1 cellular context compared by ENCODE assay signal in genomic region chr3:197730200-197730599, GRCh38.
TF ChIP-seq lines count a peak whose summit lies in the region.

No MANE protein-coding gene starts in this region.

TF ChIP-seq in GM12878, 131 proteins besides CTCF, POLR2A, EP300 and RAD21 (continued from another document):
- no peak for TF ChIP-seq MEF2B (IDR thresholded peaks at IDR 0.05; ENCODE audit: partially characterized antibody, poor library complexity, severe bottlenecking)
- TF ChIP-seq SRF (IDR thresholded peaks at IDR 0.05; ENCODE audit: low read depth in 2 of 2, low read length in 2 of 2) = peak; percentile 73 to 93
- no peak for TF ChIP-seq HDAC6 (IDR thresholded peaks at IDR 0.05; ENCODE audit: unreplicated experiment)
- TF ChIP-seq CBX3 (IDR thresholded peaks at IDR 0.05; ENCODE audit: borderline replicate concordance, low read depth) = no peak
